In the genomic region with DNA sequence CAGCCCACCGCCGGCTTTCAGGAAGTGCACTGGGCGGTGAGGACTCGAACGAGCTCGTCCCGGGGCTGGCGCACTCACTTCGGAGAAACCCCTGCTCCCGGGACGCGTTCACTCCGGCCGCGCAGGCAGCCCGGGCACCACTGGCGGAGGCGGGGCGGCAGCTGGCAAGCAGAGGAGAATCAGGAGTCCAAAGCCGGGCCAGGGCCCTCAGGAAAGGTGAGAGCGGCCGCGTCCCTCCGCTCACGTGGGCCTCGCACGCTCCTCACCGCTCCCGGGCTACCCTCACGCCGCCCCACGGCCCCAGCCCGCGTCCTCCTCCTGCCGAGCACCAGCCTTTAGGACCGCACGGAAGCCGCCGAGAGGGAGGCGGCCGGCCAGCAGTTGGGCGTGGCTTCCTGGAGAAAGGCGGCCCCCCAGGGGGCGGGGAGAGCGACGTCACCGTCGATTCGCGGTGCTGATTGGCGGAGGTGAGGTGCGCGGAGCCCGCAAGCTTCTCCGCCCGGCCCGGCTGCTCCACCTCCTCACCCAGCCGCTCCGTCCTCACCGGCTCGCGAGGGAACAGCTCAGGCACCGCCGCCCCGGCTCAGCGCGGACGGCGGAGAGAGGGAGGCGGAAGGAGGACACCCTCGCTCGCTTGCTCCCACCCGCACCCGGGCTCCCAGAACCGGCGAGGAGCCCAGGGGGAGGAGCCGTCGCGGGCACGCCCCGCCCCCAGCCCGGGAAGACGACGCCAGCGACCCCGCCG, we compare ENCODE assay signal across 8 cellular contexts. TPM values are rescaled to one million over a fixed set of nuclear protein-coding genes. Genes with fewer than 3 reads are reported as not detected.
DNase-seq lines count a peak whose midpoint lies in the region; ATAC-seq lines count a peak whose summit lies in the region.

TSS of gene ZCCHC2 (plus strand) at position 516 of the 745 bp plus-strand sequence. CDS start 400 bp downstream, outside the sequence.

- peak within 1 kb of the TSS; percentile 81 to 93 (median 91) for H3K9ac ChIP-seq in BLaER1 treated with 17β-estradiol and CSF1 and Interleukin-3, amounts not matched to agents 10 nM and 100 nM

- H3K36me3 ChIP-seq in BLaER1 treated with 17β-estradiol and CSF1 and Interleukin-3, amounts not matched to agents 10 nM and 100 nM, result no peaks in the 10 kb centered on the region

- peaks cover 0 to 29% (median 0%) of the 10 kb centered on the region in 11 experiments; a peak in 8 of 22 replicates for H4K20me1 ChIP-seq in BLaER1 treated with 17β-estradiol and CSF1 and Interleukin-3, amounts not matched to agents 10 nM and 100 nM

- 0 out of 22 replicates have a peak, but pooled peaks cover 0 to 3% (median 0%) of the 10 kb centered on the region in 11 experiments for H3K9me3 ChIP-seq in BLaER1 treated with 17β-estradiol and CSF1 and Interleukin-3, amounts not matched to agents 10 nM and 100 nM (replicated peaks in 1 of 11)

- peak within 1 kb of the TSS; percentile 91 to 98 (median 96) for H3K4me2 ChIP-seq in BLaER1 treated with 17β-estradiol and CSF1 and Interleukin-3, amounts not matched to agents 10 nM and 100 nM

- H3K4me3 ChIP-seq in BLaER1 treated with 17β-estradiol and CSF1 and Interleukin-3, amounts not matched to agents 10 nM and 100 nM, result peak within 1 kb of the TSS; percentile 83 to 97 (median 92)

- H3K27me3 ChIP-seq in BLaER1 treated with 17β-estradiol and CSF1 and Interleukin-3, amounts not matched to agents 10 nM and 100 nM, result peaks cover 14 to 24% (median 21%) of the 10 kb centered on the region in 11 experiments

- H3K4me1 ChIP-seq in BLaER1 treated with 17β-estradiol and CSF1 and Interleukin-3, amounts not matched to agents 10 nM and 100 nM, result peaks cover 12 to 29% (median 28%) of the 10 kb centered on the region in 10 experiments

- ATAC-seq in GM19351 (IDR thresholded peaks at IDR 0.05; ENCODE audit: unreplicated experiment) (peak; percentile 64), HG03521 (IDR thresholded peaks at IDR 0.05; ENCODE audit: unreplicated experiment) (peak; percentile 63), left lobe of liver (peak; percentile 76)

- H3K27ac ChIP-seq in BLaER1 treated with 17β-estradiol and CSF1 and Interleukin-3, amounts not matched to agents 10 nM and 100 nM, result peak within 1 kb of the TSS; percentile 75 to 90 (median 85)

- DNase-seq in NCI-H748 (lab: John Stamatoyannopoulos, UW; ENCODE audit: unreplicated experiment) (peak; percentile 99), dedifferentiated amniotic fluid mesenchymal stem cell (ENCODE audit: extremely low spot score) (peak; percentile 97), left lobe of liver (ENCODE audit: low spot score) (peak; percentile 100)
- peak; percentile 98 for DNase-seq in activated CD4-positive, alpha-beta T cell treated with anti-CD3 and anti-CD28 coated beads, Interleukin-2, amount 50 U/mL, for 1 hour
- peak; percentile 98 for DNase-seq in stimulated activated CD4-positive, alpha-beta T cell treated with anti-CD3 and anti-CD28 coated beads, Interleukin-2, amount 100 ng/mL, for 4 hours (ENCODE audit: low read depth)

RNA-seq across cellular contexts. Expression of gene ZCCHC2, which starts in this region (rescaled TPM):
- 23.9 TPM for total RNA-seq in left lobe of liver

Comparison
In these comparisons a context has a peak if more than half of its experiments do, and no peak if none do; other contexts are left out.
1. Peak in every context shown above with its lines: DNase-seq, ATAC-seq, H3K4me3 ChIP-seq and H3K27ac ChIP-seq.